1 cellular context compared by ENCODE assay signal in genomic region chr9:136901516-136902258, GRCh38.
A peak's percentile ranks its signal among the peaks of the same experiment; 100 is the strongest.
TF ChIP-seq lines count a peak whose summit lies in the region.

No MANE protein-coding gene starts in this region.

TF ChIP-seq in HepG2, 621 proteins besides CTCF, POLR2A, EP300 and RAD21 (continues in another document):
- TF ChIP-seq ELF3 (CRISPR knock-in tag; IDR thresholded peaks at IDR 0.05) (peak; percentile 68), FOSL2 (CRISPR knock-in tag; IDR thresholded peaks at IDR 0.05) (peak; percentile 71), HDAC1 (CRISPR knock-in tag; IDR thresholded peaks at IDR 0.05) (no peak), CERS6 (CRISPR knock-in tag; IDR thresholded peaks at IDR 0.05) (0 out of 2 replicates have a peak, but pooled peaks have one; percentile 18), ZNF597 (CRISPR knock-in tag; IDR thresholded peaks at IDR 0.05) (no peak), TBX2 (CRISPR knock-in tag; IDR thresholded peaks at IDR 0.05; ENCODE audit: borderline replicate concordance) (0 out of 2 replicates have a peak, but pooled peaks have one; percentile 33), TARDBP (CRISPR knock-in tag; IDR thresholded peaks at IDR 0.05) (0 out of 2 replicates have a peak, but pooled peaks have one; percentile 28), SAP130 (CRISPR knock-in tag; IDR thresholded peaks at IDR 0.05; ENCODE audit: low read depth) (peak; percentile 79), HOXA3 (CRISPR knock-in tag; IDR thresholded peaks at IDR 0.05) (0 out of 2 replicates have a peak, but pooled peaks have one; percentile 11), RXRB (CRISPR knock-in tag; IDR thresholded peaks at IDR 0.05; ENCODE audit: borderline replicate concordance) (peak; percentile 49; the same call in 1 of the 2 replicates), MED1 (CRISPR knock-in tag; IDR thresholded peaks at IDR 0.05) (0 out of 2 replicates have a peak, but pooled peaks have one; percentile 25), ELF1 (CRISPR knock-in tag; IDR thresholded peaks at IDR 0.05) (0 out of 2 replicates have a peak, but pooled peaks have one; percentile 29), RARA (CRISPR knock-in tag; IDR thresholded peaks at IDR 0.05) (peak; percentile 28; the same call in 1 of the 2 replicates), TEAD3 (CRISPR knock-in tag; optimal IDR thresholded peaks at IDR 0.05; ENCODE audit: borderline replicate concordance) (peak; percentile 53), NR2F6 (IDR thresholded peaks at IDR 0.05) (no peak), NR2F6 (CRISPR knock-in tag; IDR thresholded peaks at IDR 0.05) (no peak), HNF4A (CRISPR knock-in tag; IDR thresholded peaks at IDR 0.05) (no peak), DBP (CRISPR knock-in tag; IDR thresholded peaks at IDR 0.05; ENCODE audit: not compliant biosample characterization) (no peak), ETV5 (CRISPR knock-in tag; IDR thresholded peaks at IDR 0.05; ENCODE audit: borderline replicate concordance) (peak; percentile 75; the same call in 1 of the 2 replicates), ZNF383 (CRISPR knock-in tag; IDR thresholded peaks at IDR 0.05; ENCODE audit: borderline replicate concordance) (no peak), AGO2 (optimal IDR thresholded peaks at IDR 0.05; ENCODE audit: low read depth, low read length) (peak; percentile 40), CCAR2 (optimal IDR thresholded peaks at IDR 0.05; ENCODE audit: low read depth, low read length) (no peak), HNRNPL (IDR thresholded peaks at IDR 0.05; ENCODE audit: low read depth, low read length) (0 out of 2 replicates have a peak, but pooled peaks have one; percentile 18), ZBTB3 (CRISPR knock-in tag; IDR thresholded peaks at IDR 0.05; ENCODE audit: borderline replicate concordance, low read depth) (no peak), ZBTB38 (CRISPR knock-in tag; IDR thresholded peaks at IDR 0.05) (0 out of 2 replicates have a peak, but pooled peaks have one; percentile 10), RORA (CRISPR knock-in tag; IDR thresholded peaks at IDR 0.05) (no peak), NCOA1 (CRISPR knock-in tag; IDR thresholded peaks at IDR 0.05) (no peak), ZNF512B (CRISPR knock-in tag; IDR thresholded peaks at IDR 0.05; ENCODE audit: borderline replicate concordance) (no peak), ZNF18 (CRISPR knock-in tag; IDR thresholded peaks at IDR 0.05; ENCODE audit: insufficient replicate concordance) (peak; percentile 21), SALL1 (CRISPR knock-in tag; IDR thresholded peaks at IDR 0.05) (peak; percentile 28; the same call in 1 of the 2 replicates), GABPB1 (CRISPR knock-in tag; IDR thresholded peaks at IDR 0.05) (no peak; the same call in 1 of the 2 replicates), ZMAT3 (CRISPR knock-in tag; conservative IDR thresholded peaks at IDR 0.05) (no peak), THAP7 (CRISPR knock-in tag; IDR thresholded peaks at IDR 0.05) (0 out of 2 replicates have a peak, but pooled peaks have one; percentile 25), ZNF883 (CRISPR knock-in tag; IDR thresholded peaks at IDR 0.05; ENCODE audit: not compliant biosample characterization) (no peak), ZNF747 (CRISPR knock-in tag; IDR thresholded peaks at IDR 0.05; ENCODE audit: borderline replicate concordance) (no peak), ZNF687 (CRISPR knock-in tag; IDR thresholded peaks at IDR 0.05) (peak; percentile 1), GABPA (IDR thresholded peaks at IDR 0.05; ENCODE audit: low read depth, low read length) (no peak), GABPA (CRISPR knock-in tag; IDR thresholded peaks at IDR 0.05; ENCODE audit: low read depth) (peak; percentile 41; the same call in 1 of the 2 replicates), ZNF691 (CRISPR knock-in tag; IDR thresholded peaks at IDR 0.05; ENCODE audit: borderline replicate concordance, low read depth) (no peak), TRAFD1 (CRISPR knock-in tag; IDR thresholded peaks at IDR 0.05; ENCODE audit: borderline replicate concordance) (no peak), ZNF782 (CRISPR knock-in tag; IDR thresholded peaks at IDR 0.05; ENCODE audit: borderline replicate concordance) (no peak), SOX5 (CRISPR knock-in tag; IDR thresholded peaks at IDR 0.05; ENCODE audit: borderline replicate concordance) (0 out of 2 replicates have a peak, but pooled peaks have one; percentile 9), MNT (IDR thresholded peaks at IDR 0.05) (no peak), ZUFSP (CRISPR knock-in tag; IDR thresholded peaks at IDR 0.05; ENCODE audit: borderline replicate concordance) (no peak)
